ENCODE assay signal across 8 cellular contexts in genomic region chr10:132418520-132419416, GRCh38. TPM values are rescaled to one million over a fixed set of nuclear protein-coding genes. Genes with fewer than 3 reads are reported as not detected.
DNase-seq lines count a peak whose midpoint lies in the region; ATAC-seq and TF ChIP-seq lines count a peak whose summit lies in the region.

No MANE protein-coding gene starts in this region.

- no peaks in the 10 kb centered on the region for H4K20me1 ChIP-seq in GM23248 (ENCODE audit: insufficient read depth)

- TF ChIP-seq POLR2A in esophagus squamous epithelium (IDR thresholded peaks at IDR 0.05): peak in 3 of 4 donors; percentile 36 to 58 (median 36)

- H3K79me2 ChIP-seq in GM23248 (ENCODE audit: insufficient read depth): no peaks in the 10 kb centered on the region

- H3K36me3 ChIP-seq in GM23248 (ENCODE audit: low read depth): no peaks in the 10 kb centered on the region
- peaks cover 0 to 25% (median 0%) of the 10 kb centered on the region in 3 donors for H3K36me3 ChIP-seq in esophagus squamous epithelium

- H3K27me3 ChIP-seq in GM23248 (replicated peaks; ENCODE audit: insufficient read depth) (no peaks in the 10 kb centered on the region), esophagus squamous epithelium (no peaks in the 10 kb centered on the region)

- peak; percentile 21 for DNase-seq in GM23248
- peak; percentile 86 for DNase-seq in NCI-H510A treated with DMSO at 0.1 percent for 48 hours (lab: John Stamatoyannopoulos, UW)
- DNase-seq in esophagus squamous epithelium (lab: John Stamatoyannopoulos, UW): no peak
- peak; percentile 56 for DNase-seq in retina
- DNase-seq in EL: no peak

- no peak overlapping the region for H3K9ac ChIP-seq in GM23248

- H3K27ac ChIP-seq in GM23248: no peak overlapping the region
- H3K27ac ChIP-seq in esophagus squamous epithelium: peak overlapping the region; percentile 77 to 93 (median 88)

- in situ Hi-C loops in GM23248 (cut with MboI): no loop called here

- ATAC-seq in GM18907 (IDR thresholded peaks at IDR 0.05; ENCODE audit: unreplicated experiment): no peak
- no peak for ATAC-seq in HG03135 (IDR thresholded peaks at IDR 0.05; ENCODE audit: unreplicated experiment)
- ATAC-seq in GM19463 (IDR thresholded peaks at IDR 0.05; ENCODE audit: unreplicated experiment): no peak

- H3K4me1 ChIP-seq in GM23248 (ENCODE audit: insufficient read depth) (peaks cover 8% of the 10 kb centered on the region), esophagus squamous epithelium (peaks cover 52 to 99% (median 68%) of the 10 kb centered on the region in 3 donors)

- no peaks in the 10 kb centered on the region for H3F3A ChIP-seq in GM23248 (ENCODE audit: insufficient read depth)

- H3K4me3 ChIP-seq in GM23248: no peak overlapping the region
- H3K4me3 ChIP-seq in esophagus squamous epithelium: no peak overlapping the region

- H3K9me3 ChIP-seq in GM23248 (ENCODE audit: low read depth) (no peaks in the 10 kb centered on the region), esophagus squamous epithelium (no peaks in the 10 kb centered on the region)

- 73 to 78% methylated on average over 17 to 18 of the region's 18 CpGs for WGBS in GM23248 (ENCODE audit: low coverage in 1 of 2, low lambda C conversion rate in 2 of 2, missing lambda C conversion rate in 2 of 2), 2 experiments
- 25% methylated on average over 4 of the region's 18 CpGs; no CpG with 5 or more reads in 1 of the 2 donors for WGBS in esophagus squamous epithelium, 2 donors

- no peaks in the 10 kb centered on the region for H3K9me2 ChIP-seq in GM23248 (ENCODE audit: insufficient read depth)

- H3K4me2 ChIP-seq in GM23248 (ENCODE audit: unreplicated experiment): no peak overlapping the region

- intact Hi-C loops in esophagus squamous epithelium (cut with DNase I): no loop called here

- TF ChIP-seq CTCF in esophagus squamous epithelium (IDR thresholded peaks at IDR 0.05): no peak

- H2AFZ ChIP-seq in GM23248: no peak overlapping the region

RNA-seq across cellular contexts. Expression of gene PWWP2B, which starts 21.8 kb away (rescaled TPM):
- 2.4 and 5.8 TPM in 2 replicates for total RNA-seq in GM23248 (2014; rRNA removed; shearing (Covaris generic))
- polyA plus RNA-seq in GM23248 (2016; fragmentation: Nextera tagmentation; extraction: Ambion mirVana): 0.66 TPM in 2 replicates
- total RNA-seq in esophagus squamous epithelium: 10 to 100 TPM; 14.9 to 27.3 (median 16.7) TPM

Comparison
In these comparisons a context has a peak if more than half of its experiments do, and no peak if none do; other contexts are left out.
1. DNase-seq: peak in GM23248 (single experiment), NCI-H510A treated with DMSO at 0.1 percent for 48 hours (single experiment) and retina (single experiment); none in esophagus squamous epithelium (single experiment) and EL (single experiment).